Comparison of ENCODE assay signal across 22 cellular contexts in the genomic region with DNA sequence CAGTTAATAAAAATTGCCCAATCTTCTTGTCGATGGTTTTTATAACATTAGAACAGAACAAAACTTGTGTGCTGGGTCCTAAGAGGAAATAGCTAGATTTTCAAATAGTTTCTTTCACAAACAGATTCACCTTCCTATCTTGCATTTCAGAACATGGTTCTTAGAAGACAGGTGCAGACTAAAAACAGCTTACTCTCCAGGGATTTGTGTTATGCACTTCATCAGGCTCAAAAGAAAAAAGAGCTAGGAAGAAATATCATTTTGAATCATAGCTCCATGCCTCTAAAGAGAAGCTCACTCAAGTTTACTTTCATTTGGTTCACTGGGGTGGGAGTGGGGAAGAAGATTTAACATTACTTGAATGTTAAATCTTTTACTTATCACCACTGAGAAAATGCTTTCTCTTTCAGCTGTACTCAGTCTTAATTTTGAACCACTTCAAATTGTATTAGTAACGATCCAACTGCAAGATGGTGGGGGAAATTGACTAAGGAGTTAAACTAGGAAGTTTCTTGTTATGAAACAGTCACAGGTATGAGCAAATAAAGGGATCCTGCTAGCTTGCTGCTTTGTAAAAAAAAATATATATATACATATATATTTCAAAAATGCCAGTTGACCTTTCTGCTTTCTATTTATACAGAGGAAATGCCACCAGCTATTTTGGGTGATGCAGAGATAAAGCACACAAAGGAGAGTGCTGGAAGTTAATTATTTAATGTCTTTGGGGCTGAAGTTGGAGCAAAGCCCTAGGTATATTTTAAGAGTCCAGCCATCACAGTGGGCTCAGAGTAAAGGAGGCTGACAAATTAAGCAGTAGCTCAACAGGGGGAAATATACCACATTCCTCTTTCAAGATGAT. TPM values are rescaled to one million over a fixed set of nuclear protein-coding genes. Genes with fewer than 3 reads are reported as not detected.
DNase-seq lines count a peak whose midpoint lies in the region; ATAC-seq and TF ChIP-seq lines count a peak whose summit lies in the region.
"Had no signal": no experiment of that assay in that cellular context is flagged by ENCODE, and none has a peak within 500 bp of the region (broad histone marks: within the 10 kb centered on the region; RNA-seq: fewer than 3 reads in every experiment).

No MANE protein-coding gene starts in this region.

- no peaks in the 10 kb centered on the region for H3K9me3 Mint-ChIP-seq in Calu3 (ENCODE audit: low read depth, unreplicated experiment)
- H3K9me3 Mint-ChIP-seq: nephron progenitor cell, T-cell, WTC11 had no signal

- H3K27ac ChIP-seq in mesenchymal stem cell (ENCODE audit: low read length, poor library complexity, severe bottlenecking): no peak overlapping the region
- H3K27ac ChIP-seq: foreskin keratinocyte had no signal

- no peak overlapping the region for H2AK5ac ChIP-seq in mesenchymal stem cell (ENCODE audit: low read length, severe bottlenecking)

- no peaks in the 10 kb centered on the region for H3K79me1 ChIP-seq in mesenchymal stem cell (replicated peaks; ENCODE audit: low read length, poor library complexity, severe bottlenecking)

- CTCF ChIA-PET in Calu3 (lab: Charles Lee): interaction anchor here (0.5 to 0.8 kb wide), 3 partner anchors 8 to 1463 kb away, joined by 3 to 4 read pairs (median 3); no protein-coding TSS in a partner anchor

- H3K4me3 Mint-ChIP-seq in Calu3 (ENCODE audit: low read depth, unreplicated experiment): peak overlapping the region; percentile 0
- H3K4me3 Mint-ChIP-seq: nephron progenitor cell, T-cell, WTC11 had no signal

- H4K8ac ChIP-seq in mesenchymal stem cell (ENCODE audit: low read length): no peak overlapping the region

- H2BK120ac ChIP-seq in mesenchymal stem cell (ENCODE audit: low read depth, low read length): no peak overlapping the region

- no peak overlapping the region for H2BK15ac ChIP-seq in mesenchymal stem cell (ENCODE audit: low read depth, poor library complexity, severe bottlenecking)

- TF ChIP-seq CTCF in Calu3 (IDR thresholded peaks at IDR 0.05; ENCODE audit: unreplicated experiment): no peak

- H3K27me3 ChIP-seq in mesenchymal stem cell (ENCODE audit: control insufficient read depth in 1 of 2, insufficient read depth in 1 of 2, low read length in 2 of 2): no peaks in the 10 kb centered on the region
- H3K27me3 ChIP-seq: BE2C, foreskin keratinocyte had no signal

- no peak overlapping the region for H3K14ac ChIP-seq in mesenchymal stem cell (ENCODE audit: low read length in 2 of 2)

- H2BK12ac ChIP-seq in mesenchymal stem cell (ENCODE audit: low read length in 2 of 2): no peak overlapping the region

- BruUV-seq in Calu3 (replicated peaks; lab: Mats Ljungman, UMichigan): no TSS peak

- no peak overlapping the region for H3K9ac ChIP-seq in mesenchymal stem cell (ENCODE audit: low read length)

- no peak overlapping the region for H3K18ac ChIP-seq in mesenchymal stem cell (ENCODE audit: low read depth in 1 of 2, low read length in 2 of 2)

- no peaks in the 10 kb centered on the region for H3K27me3 Mint-ChIP-seq in Calu3 (ENCODE audit: unreplicated experiment)

- peaks cover 49% of the 10 kb centered on the region for H3K4me1 Mint-ChIP-seq in Calu3 (ENCODE audit: low read depth, unreplicated experiment)
- H3K4me1 Mint-ChIP-seq: T-cell had no signal

- H3K9me3 ChIP-seq in mesenchymal stem cell (ENCODE audit: control insufficient read depth, low read length): no peaks in the 10 kb centered on the region
- H3K9me3 ChIP-seq: BE2C had no signal

- intact Hi-C loops in Calu3 (cut with micrococcal nuclease; ENCODE audit: unreplicated experiment): no loop called here

- no peak overlapping the region for H3K4me3 ChIP-seq in mesenchymal stem cell (ENCODE audit: insufficient read depth in 1 of 2, low read depth in 1 of 2, low read length in 2 of 2)
- H3K4me3 ChIP-seq: lung had no signal

- H3K4me2 ChIP-seq in mesenchymal stem cell (ENCODE audit: low read length, poor library complexity, severe bottlenecking): no peak overlapping the region

- DNase-seq in Calu3 (no peak), M059J (ENCODE audit: low read depth) (peak; percentile 31), left kidney (ENCODE audit: low read depth, low spot score) (peak; percentile 56), mesenchymal stem cell (no peak), SKM-1 treated with dmso at 0.1 percent for 144 hours (lab: John Stamatoyannopoulos, UW; ENCODE audit: unreplicated experiment) (no peak), NCI-H748 (lab: John Stamatoyannopoulos, UW; ENCODE audit: unreplicated experiment) (no peak)
- DNase-seq: activated CD8-positive, alpha-beta memory T cell treated with anti-CD3 and anti-CD28 coated beads for 24 hours; BE2C; cerebellar nuclear complex; DND-41; foreskin keratinocyte; HCEC 1CT; Kasumi-1; NCI-H187; NCI-H510A treated with DMSO at 0.1 percent for 48 hours; nephron progenitor cell; retina; T-cell had no signal

- no peaks in the 10 kb centered on the region for H3K36me3 ChIP-seq in mesenchymal stem cell (ENCODE audit: control insufficient read depth in 1 of 2, insufficient read depth in 2 of 2, low read depth in 1 of 2, low read length in 2 of 2)
- H3K36me3 ChIP-seq: BE2C had no signal

- no peaks in the 10 kb centered on the region for H3K36me3 Mint-ChIP-seq in Calu3 (ENCODE audit: insufficient read depth, unreplicated experiment)
- H3K36me3 Mint-ChIP-seq: WTC11 had no signal

- ATAC-seq in GM18909 (IDR thresholded peaks at IDR 0.05; ENCODE audit: poor library complexity, unreplicated experiment): peak; percentile 54
- ATAC-seq: foreskin keratinocyte, Panc1, T-cell, WTC11 had no signal

- WGBS in mesenchymal stem cell: no CpG with 5 or more reads among the region's 2 CpGs

- H3K27ac Mint-ChIP-seq in Calu3 (ENCODE audit: unreplicated experiment): peak overlapping the region; percentile 9
- H3K27ac Mint-ChIP-seq: nephron progenitor cell, T-cell, WTC11 had no signal

- no peak overlapping the region for H3K4ac ChIP-seq in mesenchymal stem cell (ENCODE audit: low read depth in 1 of 2, low read length in 2 of 2)

- H3K4me1 ChIP-seq in mesenchymal stem cell (ENCODE audit: control insufficient read depth, insufficient read depth, low read depth, low read length): peaks cover 3% of the 10 kb centered on the region
- H3K4me1 ChIP-seq: BE2C had no signal

- H2AFZ ChIP-seq in mesenchymal stem cell (ENCODE audit: low read depth, low read length): no peak overlapping the region

- H2BK5ac ChIP-seq in mesenchymal stem cell (ENCODE audit: low read depth, low read length, poor library complexity, severe bottlenecking): no peak overlapping the region

- H4K91ac ChIP-seq in mesenchymal stem cell (ENCODE audit: low read length): no peak overlapping the region

- H3K23ac ChIP-seq in mesenchymal stem cell (ENCODE audit: low read length in 2 of 2): no peak overlapping the region

RNA-seq across cellular contexts. Expression of gene NUDT16, which starts 28.3 kb away (rescaled TPM):
- 42.0 and 43.3 TPM in 2 replicates for total RNA-seq in Calu3 (2022)
- 7.3 and 12.3 TPM in 2 replicates for total RNA-seq in M059J (2014; rRNA removed; shearing (Covaris generic))
- 9.2 TPM for polyA plus RNA-seq in mesenchymal stem cell (2013, experiment 1 of 2)
- polyA plus RNA-seq in mesenchymal stem cell (2013, experiment 2 of 2): 8.6 TPM

Comparison
In these comparisons a context has a peak if more than half of its experiments do, and no peak if none do; other contexts are left out.
1. DNase-seq: peak in M059J (single experiment) and left kidney (single experiment); none in Calu3 (single experiment), mesenchymal stem cell (single experiment), SKM-1 treated with dmso at 0.1 percent for 144 hours (single experiment) and NCI-H748 (single experiment).